Comparison of ENCODE assay signal across 8 cellular contexts in the genomic region with DNA sequence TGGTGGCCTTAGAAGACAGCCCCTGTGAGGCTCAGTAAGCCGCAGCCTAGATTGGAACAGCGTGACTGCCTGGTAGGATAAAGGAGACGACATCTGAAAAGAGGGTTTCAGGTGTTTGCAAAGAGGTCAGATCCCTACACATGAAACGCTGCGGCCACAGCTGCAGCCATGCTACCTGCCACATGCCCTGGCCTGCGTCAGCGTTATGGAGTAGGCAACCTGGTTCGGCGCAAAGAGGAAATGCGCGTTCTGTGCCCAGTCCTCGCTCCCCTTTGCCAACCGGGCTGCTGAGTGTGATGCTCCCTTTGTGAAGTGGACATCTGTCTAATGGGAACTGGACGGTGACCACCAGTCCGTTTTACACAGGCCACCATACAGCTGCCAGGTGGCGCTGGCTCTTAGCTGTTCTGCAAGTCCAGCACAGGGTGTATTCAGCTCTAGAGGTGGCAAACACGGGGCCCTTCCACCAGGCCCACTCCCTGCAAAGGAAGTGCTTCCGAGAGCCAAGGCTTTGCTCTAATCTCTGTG.
DNase-seq lines count a peak whose midpoint lies in the region; ATAC-seq and TF ChIP-seq lines count a peak whose summit lies in the region.
"Had no signal": no experiment of that assay in that cellular context is flagged by ENCODE, and none has a peak within 500 bp of the region (broad histone marks: within the 10 kb centered on the region; RNA-seq: fewer than 3 reads in every experiment).

No MANE protein-coding gene starts in this region.

- H3K36me3 ChIP-seq in MM.1S (replicated peaks; ENCODE audit: insufficient read depth, low read length) (peaks cover 24% of the 10 kb centered on the region), PC-3 (ENCODE audit: low read depth, low read length) (no peaks in the 10 kb centered on the region)

- POLR2A ChIA-PET in PC-3 (lab: Charles Lee; ENCODE audit: unreplicated experiment) = no interaction called here

- H3F3A ChIP-seq in MM.1S (ENCODE audit: insufficient read depth, low read length) (peaks cover 85% of the 10 kb centered on the region), PC-3 (ENCODE audit: low read length, unreplicated experiment) (no peaks in the 10 kb centered on the region)

- peak overlapping the region; percentile 97 for H3K4me2 ChIP-seq in MM.1S (ENCODE audit: low read depth, low read length)
- H3K4me2 ChIP-seq in PC-3 (ENCODE audit: low read length) = no peak overlapping the region

- H3K9me2 ChIP-seq in MM.1S (replicated peaks; ENCODE audit: insufficient read depth, low read length) = no peaks in the 10 kb centered on the region
- no peaks in the 10 kb centered on the region for H3K9me2 ChIP-seq in PC-3 (replicated peaks; ENCODE audit: low read length)

- peak overlapping the region; percentile 33 for H3K4me3 Mint-ChIP-seq in dendritic cell treated with granulocyte-macrophage colony-stimulating factor and Interleukin-4, amounts not matched to agents 40 ng/mL and 50 ng/mL, for 4 days
- H3K4me3 Mint-ChIP-seq in chondrocyte (ENCODE audit: unreplicated experiment) = no peak overlapping the region

- no peaks in the 10 kb centered on the region for H3K27me3 Mint-ChIP-seq in dendritic cell treated with granulocyte-macrophage colony-stimulating factor and Interleukin-4, amounts not matched to agents 40 ng/mL and 50 ng/mL, for 4 days
- H3K27me3 Mint-ChIP-seq in chondrocyte (ENCODE audit: low read depth) = no peaks in the 10 kb centered on the region

- H3K79me2 ChIP-seq in MM.1S (ENCODE audit: low read length) (peaks cover 95% of the 10 kb centered on the region), PC-3 (ENCODE audit: low read length) (no peaks in the 10 kb centered on the region)

- H3K4me3 ChIP-seq in MM.1S (ENCODE audit: low read length) = peak overlapping the region; percentile 93; the same call in 1 of the 2 replicates
- peak overlapping the region in 1 of 7 experiments; percentile 2 for H3K4me3 ChIP-seq in skin epidermis
- no peak overlapping the region for H3K4me3 ChIP-seq in PC-3 (ENCODE audit: low read length)

- peak overlapping the region; percentile 85 for H3K27ac Mint-ChIP-seq in dendritic cell treated with granulocyte-macrophage colony-stimulating factor and Interleukin-4, amounts not matched to agents 40 ng/mL and 50 ng/mL, for 4 days
- no peak overlapping the region for H3K27ac Mint-ChIP-seq in chondrocyte (ENCODE audit: unreplicated experiment)

- H3K9ac ChIP-seq in MM.1S (ENCODE audit: low read length) (peak overlapping the region; percentile 98), PC-3 (ENCODE audit: low read length) (no peak overlapping the region)

- no peak overlapping the region for H2AFZ ChIP-seq in MM.1S (ENCODE audit: low read length)
- H2AFZ ChIP-seq in PC-3 (ENCODE audit: low read length) = no peak overlapping the region

- H3K27ac ChIP-seq in MM.1S (ENCODE audit: low read length) (peak overlapping the region; percentile 99), skin epidermis (peak overlapping the region in 17 of 21 experiments; percentile 4 to 87 (median 37)), PC-3 (ENCODE audit: low read length) (no peak overlapping the region)

- peaks cover 68% of the 10 kb centered on the region for H3K4me1 Mint-ChIP-seq in dendritic cell treated with granulocyte-macrophage colony-stimulating factor and Interleukin-4, amounts not matched to agents 40 ng/mL and 50 ng/mL, for 4 days (ENCODE audit: low read depth)
- peaks cover 29% of the 10 kb centered on the region for H3K4me1 Mint-ChIP-seq in chondrocyte (ENCODE audit: low read depth)

- DNase-seq in MM.1S (peak; percentile 93), chondrocyte (ENCODE audit: low spot score) (no peak), superior temporal gyrus (ENCODE audit: extremely low spot score) (no peak), PC-3 (no peak)
- DNase-seq: NCI-H1436 treated with DMSO at 0.1 percent for 48 hours had no signal

- H3K27me3 ChIP-seq in MM.1S (replicated peaks; ENCODE audit: insufficient read depth, low read length) (no peaks in the 10 kb centered on the region), PC-3 (ENCODE audit: low read length) (peaks cover 17% of the 10 kb centered on the region)

- H3K36me3 Mint-ChIP-seq in dendritic cell treated with granulocyte-macrophage colony-stimulating factor and Interleukin-4, amounts not matched to agents 40 ng/mL and 50 ng/mL, for 4 days (ENCODE audit: low read depth) = peaks cover 74% of the 10 kb centered on the region
- H3K36me3 Mint-ChIP-seq in chondrocyte (ENCODE audit: low read depth) = peaks cover 5% of the 10 kb centered on the region

- H3K9me3 ChIP-seq in MM.1S (replicated peaks; ENCODE audit: insufficient read depth, low read length) = no peaks in the 10 kb centered on the region
- no peaks in the 10 kb centered on the region for H3K9me3 ChIP-seq in PC-3 (ENCODE audit: low read length)

- H3K4me1 ChIP-seq in MM.1S (ENCODE audit: low read length) (peaks cover 73% of the 10 kb centered on the region), PC-3 (ENCODE audit: insufficient read depth, low read length) (no peaks in the 10 kb centered on the region)

- H3K9me3 Mint-ChIP-seq in dendritic cell treated with granulocyte-macrophage colony-stimulating factor and Interleukin-4, amounts not matched to agents 40 ng/mL and 50 ng/mL, for 4 days = no peaks in the 10 kb centered on the region
- H3K9me3 Mint-ChIP-seq in chondrocyte (ENCODE audit: low read depth) = peaks cover 1% of the 10 kb centered on the region

- H4K20me1 ChIP-seq in MM.1S (ENCODE audit: insufficient read depth, low read length) (no peaks in the 10 kb centered on the region), PC-3 (ENCODE audit: low read length) (no peaks in the 10 kb centered on the region)

- peak; percentile 26 for TF ChIP-seq CTCF in MM.1S (IDR thresholded peaks at IDR 0.05; ENCODE audit: low read length)
- TF ChIP-seq CTCF in chondrocyte (IDR thresholded peaks at IDR 0.05) = no peak
- TF ChIP-seq CTCF in PC-3 (conservative IDR thresholded peaks at IDR 0.05; ENCODE audit: low read depth, low read length) = no peak

- intact Hi-C loops in dendritic cell treated with granulocyte-macrophage colony-stimulating factor and Interleukin-4, amounts not matched to agents 40 ng/mL and 50 ng/mL, for 4 days (cut with micrococcal nuclease) = loop anchor here (2.0 to 10.0 kb wide), 3 partner anchors 13 to 67 kb away; no protein-coding TSS in a partner anchor
- intact Hi-C loops in PC-3 (cut with micrococcal nuclease) = no loop called here

- CTCF ChIA-PET in PC-3 (lab: Charles Lee) = no interaction called here

- BruUV-seq in PC-3 (replicated peaks; lab: Mats Ljungman, UMichigan) = no TSS peak

- peak; percentile 26 for ATAC-seq in GM19035 (IDR thresholded peaks at IDR 0.05; ENCODE audit: unreplicated experiment)
- ATAC-seq in PC-3 = no peak
